In genomic region chr20:9300080-9300479, GRCh38 we compare ENCODE assay signal across 33 cellular contexts.
"Had no signal": no experiment of that assay in that cellular context is flagged by ENCODE, and none has a peak within 500 bp of the region (broad histone marks: within the 10 kb centered on the region; RNA-seq: fewer than 3 reads in every experiment).

No MANE protein-coding gene starts in this region.

- H3K4me1 Mint-ChIP-seq: activated CD4-positive, alpha-beta T cell treated with anti-CD3 and anti-CD28 coated beads, Interleukin-2, amount 10 ng/mL, durations not matched to agents 24 days and 14 days; activated naive CD8-positive, alpha-beta T cell treated with anti-CD3 and anti-CD28 coated beads for 36 hours; activated T-helper 17 cell treated with anti-CD3 and anti-CD28 coated beads, Interleukin-2, amount 50 U/mL, for 72 hours had no signal

- ATAC-seq: activated CD8-positive, alpha-beta T cell treated with anti-CD3 and anti-CD28 coated beads for 36 hours; activated T-cell treated with anti-CD3 and anti-CD28 coated beads, Interleukin-2, amount 50 U/mL, for 72 hours; activated T-helper 17 cell treated with anti-CD3 and anti-CD28 coated beads, Interleukin-2, amount 50 U/mL, for 72 hours; Panc1 had no signal

- H3K9me3 ChIP-seq: SJSA1 had no signal

- H3K27ac ChIP-seq: brain microvascular endothelial cell, SJSA1 had no signal

- H3K27me3 ChIP-seq: brain microvascular endothelial cell, SJSA1 had no signal

- H3K4me3 Mint-ChIP-seq: activated CD4-positive, alpha-beta T cell treated with anti-CD3 and anti-CD28 coated beads, Interleukin-2, amount 10 ng/mL, durations not matched to agents 24 days and 14 days; activated CD8-positive, alpha-beta T cell treated with anti-CD3 and anti-CD28 coated beads for 36 hours; activated naive CD8-positive, alpha-beta T cell treated with anti-CD3 and anti-CD28 coated beads for 36 hours; activated T-cell treated with anti-CD3 and anti-CD28 coated beads, Interleukin-2, amount 50 U/mL, for 72 hours; activated T-helper 17 cell treated with anti-CD3 and anti-CD28 coated beads, Interleukin-2, amount 50 U/mL, for 72 hours; T-helper 1 cell treated with Interleukin-12 subunit alpha and Interleukin-12 subunit beta and Interleukin-4 antibody, amounts not matched to agents 30 μg/mL and 1 μg/mL, for 36 hours; T-helper 2 cell treated with Interferon-gamma antibody and Interleukin-4, amounts not matched to agents 5 μg/mL and 100 μg/mL, for 36 hours had no signal

- DNase-seq: activated CD4-positive, alpha-beta T cell treated with anti-CD3 and anti-CD28 coated beads, Interleukin-2, amount 10 ng/mL, durations not matched to agents 24 days and 14 days; activated CD4-positive, alpha-beta T cell treated with anti-CD3 and anti-CD28 coated beads, Interleukin-2, amount 50 U/mL, for 4 hours; activated CD8-positive, alpha-beta T cell treated with anti-CD3 and anti-CD28 coated beads for 36 hours; activated effector memory CD4-positive, alpha-beta T cell treated with anti-CD3 and anti-CD28 coated beads, Interleukin-2, amount 50 U/mL, for 16 hours; activated naive CD4-positive, alpha-beta T cell; activated naive CD4-positive, alpha-beta T cell treated with anti-CD3 and anti-CD28 coated beads, Interleukin-2, amount 50 U/mL, for 16 hours; activated naive CD8-positive, alpha-beta T cell treated with anti-CD3 and anti-CD28 coated beads for 36 hours; activated T-cell treated with anti-CD3 and anti-CD28 coated beads, Interleukin-2, amount 50 U/mL, for 1 hour; activated T-cell treated with anti-CD3 and anti-CD28 coated beads, Interleukin-2, amount 50 U/mL, for 72 hours; amniotic stem cell; aorta; brain microvascular endothelial cell; central memory CD4-positive, alpha-beta T cell; Karpas-422; KBM-7; MM.1S; NCI-H1092 treated with DMSO at 0.1 percent for 48 hours; NCI-H1417; NCI-H146; NCI-H187; NCI-H2029 treated with DMSO at 0.1 percent for 48 hours; NCI-H2171 treated with DMSO at 0.1 percent for 48 hours; NCI-H2227 treated with DMSO at 0.1 percent for 48 hours; NCI-H446; NCI-H524; NCI-H69; NCI-H82; SHP77 treated with DMSO at 0.1 percent for 48 hours had no signal

- H3K27me3 Mint-ChIP-seq: activated CD4-positive, alpha-beta T cell treated with anti-CD3 and anti-CD28 coated beads, Interleukin-2, amount 10 ng/mL, durations not matched to agents 24 days and 14 days; activated CD8-positive, alpha-beta T cell treated with anti-CD3 and anti-CD28 coated beads for 36 hours; activated naive CD8-positive, alpha-beta T cell treated with anti-CD3 and anti-CD28 coated beads for 36 hours; activated T-helper 17 cell treated with anti-CD3 and anti-CD28 coated beads, Interleukin-2, amount 50 U/mL, for 72 hours had no signal

- H3K9me3 Mint-ChIP-seq: activated CD4-positive, alpha-beta T cell treated with anti-CD3 and anti-CD28 coated beads, Interleukin-2, amount 10 ng/mL, durations not matched to agents 24 days and 14 days; activated CD8-positive, alpha-beta T cell treated with anti-CD3 and anti-CD28 coated beads for 36 hours; activated naive CD8-positive, alpha-beta T cell treated with anti-CD3 and anti-CD28 coated beads for 36 hours; activated T-helper 17 cell treated with anti-CD3 and anti-CD28 coated beads, Interleukin-2, amount 50 U/mL, for 72 hours; T-helper 1 cell treated with Interleukin-12 subunit alpha and Interleukin-12 subunit beta and Interleukin-4 antibody, amounts not matched to agents 30 μg/mL and 1 μg/mL, for 36 hours had no signal

- H3K36me3 Mint-ChIP-seq: activated naive CD8-positive, alpha-beta T cell treated with anti-CD3 and anti-CD28 coated beads for 36 hours had no signal

- H3K27ac Mint-ChIP-seq: activated CD4-positive, alpha-beta T cell treated with anti-CD3 and anti-CD28 coated beads, Interleukin-2, amount 10 ng/mL, durations not matched to agents 24 days and 14 days; activated CD8-positive, alpha-beta T cell treated with anti-CD3 and anti-CD28 coated beads for 36 hours; activated naive CD8-positive, alpha-beta T cell treated with anti-CD3 and anti-CD28 coated beads for 36 hours; activated T-cell treated with anti-CD3 and anti-CD28 coated beads, Interleukin-2, amount 50 U/mL, for 72 hours; activated T-helper 17 cell treated with anti-CD3 and anti-CD28 coated beads, Interleukin-2, amount 50 U/mL, for 72 hours; T-helper 1 cell treated with Interleukin-12 subunit alpha and Interleukin-12 subunit beta and Interleukin-4 antibody, amounts not matched to agents 30 μg/mL and 1 μg/mL, for 36 hours; T-helper 2 cell treated with Interferon-gamma antibody and Interleukin-4, amounts not matched to agents 5 μg/mL and 100 μg/mL, for 36 hours had no signal

- H3K36me3 ChIP-seq: brain microvascular endothelial cell, SJSA1 had no signal

- H3K4me3 ChIP-seq: SJSA1 had no signal
